In the genomic region with DNA sequence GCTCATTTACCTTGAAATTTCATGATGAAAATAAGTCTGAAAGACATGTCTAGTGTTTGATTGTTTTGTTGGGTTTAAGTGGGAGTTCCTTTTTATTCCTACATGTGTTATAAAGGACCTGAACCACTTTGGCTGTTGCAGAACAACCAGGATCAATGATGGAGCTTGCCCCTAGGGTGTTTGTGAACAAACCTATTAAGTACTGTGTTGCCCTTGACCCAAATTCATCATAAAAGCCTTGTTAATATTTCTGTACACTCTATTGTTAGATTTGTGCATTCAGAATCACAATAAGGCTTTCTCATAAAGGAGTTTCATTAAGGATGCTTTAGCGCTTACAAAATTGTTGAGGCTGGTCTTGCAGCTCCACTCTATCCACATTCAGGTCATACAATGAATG, we compare ENCODE assay signal across 23 cellular contexts.
"Had no signal": no experiment of that assay in that cellular context is flagged by ENCODE, and none has a peak within 500 bp of the region (broad histone marks: within the 10 kb centered on the region; RNA-seq: fewer than 3 reads in every experiment).

No MANE protein-coding gene starts in this region.

- H3K36me3 Mint-ChIP-seq: immature natural killer cell; naive thymus-derived CD8-positive, alpha-beta T cell; stimulated activated effector memory CD8-positive, alpha-beta T cell treated with anti-CD3 and anti-CD28 coated beads, Interleukin-12 subunit alpha, Interleukin-12 subunit beta, amount 100 ng/mL, for 72 hours; type B pancreatic cell had no signal

- H3K27ac Mint-ChIP-seq: immature natural killer cell; naive thymus-derived CD8-positive, alpha-beta T cell; stimulated activated effector memory CD8-positive, alpha-beta T cell treated with anti-CD3 and anti-CD28 coated beads, Interleukin-12 subunit alpha, Interleukin-12 subunit beta, amount 100 ng/mL, for 72 hours; type B pancreatic cell had no signal

- H3K27me3 Mint-ChIP-seq: naive thymus-derived CD8-positive, alpha-beta T cell; type B pancreatic cell had no signal

- DNase-seq: cortex of kidney; dorsolateral prefrontal cortex; effector CD4-positive, alpha-beta T cell; hypothalamus; immature natural killer cell; islet precursor cell; kidney glomerular epithelial cell; left colon; left ventricle myocardium superior; lower lobe of right lung; naive thymus-derived CD8-positive, alpha-beta T cell; nephron progenitor cell; nucleus accumbens; right cardiac atrium; sigmoid colon; stimulated activated CD4-positive, alpha-beta T cell treated with anti-CD3 and anti-CD28 coated beads, Interleukin-2, amount 100 ng/mL, for 24 hours; stimulated activated CD4-positive, alpha-beta T cell treated with anti-CD3 and anti-CD28 coated beads, Interleukin-4, amount 100 ng/mL, for 24 hours; stimulated activated naive CD4-positive, alpha-beta T cell treated with Interleukin-2 at 50 U/mL for 16 hours; stomach; testis; tibial artery had no signal

- H3K4me1 Mint-ChIP-seq: immature natural killer cell; naive thymus-derived CD8-positive, alpha-beta T cell; stimulated activated effector memory CD8-positive, alpha-beta T cell treated with anti-CD3 and anti-CD28 coated beads, Interleukin-12 subunit alpha, Interleukin-12 subunit beta, amount 100 ng/mL, for 72 hours had no signal

- H3K4me3 Mint-ChIP-seq: immature natural killer cell; naive thymus-derived CD8-positive, alpha-beta T cell; nephron progenitor cell; stimulated activated effector memory CD8-positive, alpha-beta T cell treated with anti-CD3 and anti-CD28 coated beads, Interleukin-12 subunit alpha, Interleukin-12 subunit beta, amount 100 ng/mL, for 72 hours; type B pancreatic cell had no signal

- H3K9me3 Mint-ChIP-seq: nephron progenitor cell, type B pancreatic cell had no signal
